Comparison of ENCODE assay signal across 13 cellular contexts in the genomic region with DNA sequence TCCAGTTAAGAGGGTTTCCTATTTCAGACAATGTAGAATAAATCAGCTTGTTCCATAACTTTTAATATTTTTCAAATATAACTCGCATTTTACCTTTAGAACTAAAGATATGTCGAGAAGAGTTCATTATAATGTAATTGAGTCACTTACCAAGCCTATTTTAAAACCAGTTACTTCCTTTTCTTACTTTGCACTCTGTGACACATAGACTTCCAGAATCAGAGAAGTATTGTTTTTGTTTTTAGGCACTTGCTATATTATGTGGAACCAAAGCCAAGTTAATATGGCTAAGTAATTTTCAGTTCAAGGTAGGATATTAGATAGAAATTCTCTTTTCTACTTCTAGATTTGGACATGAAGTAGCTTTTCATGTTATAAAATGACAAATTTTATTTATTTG.
DNase-seq lines count a peak whose midpoint lies in the region; TF ChIP-seq lines count a peak whose summit lies in the region.
"Had no signal": no experiment of that assay in that cellular context is flagged by ENCODE, and none has a peak within 500 bp of the region (broad histone marks: within the 10 kb centered on the region; RNA-seq: fewer than 3 reads in every experiment).

No MANE protein-coding gene starts in this region.

- H3K27ac Mint-ChIP-seq in activated CD4-positive, alpha-beta T cell treated with anti-CD3 and anti-CD28 coated beads, Interleukin-2, amount 10 ng/mL, durations not matched to agents 24 days and 14 days = no peak overlapping the region
- no peak overlapping the region for H3K27ac Mint-ChIP-seq in Calu3 (ENCODE audit: unreplicated experiment)
- H3K27ac Mint-ChIP-seq: CD4-positive, CD25-positive, alpha-beta regulatory T cell had no signal

- no peaks in the 10 kb centered on the region for H3K36me3 ChIP-seq in SK-N-MC (ENCODE audit: insufficient read depth, low read length)
- H3K36me3 ChIP-seq in subcutaneous abdominal adipose tissue (ENCODE audit: control insufficient read depth in 5 of 5, insufficient read depth in 5 of 5, low read length in 5 of 5) = no peaks in the 10 kb centered on the region
- H3K36me3 ChIP-seq: BLaER1, HAP-1 had no signal

- intact Hi-C loops in activated CD4-positive, alpha-beta T cell treated with anti-CD3 and anti-CD28 coated beads, Interleukin-2, amount 10 ng/mL, durations not matched to agents 24 days and 14 days (cut with micrococcal nuclease) = no loop called here
- intact Hi-C loops in Calu3 (cut with micrococcal nuclease; ENCODE audit: unreplicated experiment) = loop anchor here (10.0 kb wide), 1 partner anchor 114 kb away; no protein-coding TSS in a partner anchor

- H3K9me3 Mint-ChIP-seq in activated CD4-positive, alpha-beta T cell treated with anti-CD3 and anti-CD28 coated beads, Interleukin-2, amount 10 ng/mL, durations not matched to agents 24 days and 14 days = no peaks in the 10 kb centered on the region
- H3K9me3 Mint-ChIP-seq in Calu3 (ENCODE audit: low read depth, unreplicated experiment) = no peaks in the 10 kb centered on the region

- H3K4me3 Mint-ChIP-seq in activated CD4-positive, alpha-beta T cell treated with anti-CD3 and anti-CD28 coated beads, Interleukin-2, amount 10 ng/mL, durations not matched to agents 24 days and 14 days = no peak overlapping the region
- no peak overlapping the region for H3K4me3 Mint-ChIP-seq in Calu3 (ENCODE audit: low read depth, unreplicated experiment)
- H3K4me3 Mint-ChIP-seq: CD4-positive, CD25-positive, alpha-beta regulatory T cell had no signal

- no peak for TF ChIP-seq CTCF in Calu3 (IDR thresholded peaks at IDR 0.05; ENCODE audit: unreplicated experiment)

- peak; percentile 26 for DNase-seq in SIG-M5 treated with dmso at 0.1 percent for 504 hours (lab: John Stamatoyannopoulos, UW; ENCODE audit: unreplicated experiment)
- no peak for DNase-seq in SIG-M5 (lab: John Stamatoyannopoulos, UW)
- DNase-seq in MV-4-11 (lab: John Stamatoyannopoulos, UW) = peak; percentile 64
- DNase-seq in SK-N-MC (ENCODE audit: low read depth, low spot score) = no peak
- no peak for DNase-seq in NCI-H2196 treated with DMSO at 0.1 percent for 48 hours (lab: John Stamatoyannopoulos, UW; ENCODE audit: unreplicated experiment)
- DNase-seq in activated CD4-positive, alpha-beta T cell treated with anti-CD3 and anti-CD28 coated beads, Interleukin-2, amount 10 ng/mL, durations not matched to agents 24 days and 14 days = no peak
- no peak for DNase-seq in Calu3
- DNase-seq: CD4-positive, CD25-positive, alpha-beta regulatory T cell; DMS 273 treated with DMSO at 0.1 percent for 48 hours had no signal

- no TSS peak for BruUV-seq in Calu3 (replicated peaks; lab: Mats Ljungman, UMichigan)

- H3K4me1 Mint-ChIP-seq in activated CD4-positive, alpha-beta T cell treated with anti-CD3 and anti-CD28 coated beads, Interleukin-2, amount 10 ng/mL, durations not matched to agents 24 days and 14 days = no peaks in the 10 kb centered on the region
- H3K4me1 Mint-ChIP-seq in Calu3 (ENCODE audit: low read depth, unreplicated experiment) = no peaks in the 10 kb centered on the region
- H3K4me1 Mint-ChIP-seq: CD4-positive, CD25-positive, alpha-beta regulatory T cell had no signal

- H3K9ac ChIP-seq in SK-N-MC (ENCODE audit: insufficient read length) = no peak overlapping the region
- H3K9ac ChIP-seq in subcutaneous abdominal adipose tissue (ENCODE audit: low read length in 5 of 5) = no peak overlapping the region
- H3K9ac ChIP-seq: BLaER1 had no signal

- peaks cover 0 to 15% (median 3%) of the 10 kb centered on the region in 5 donors for H3K4me1 ChIP-seq in subcutaneous abdominal adipose tissue (ENCODE audit: control insufficient read depth in 5 of 5, insufficient read depth in 5 of 5, low read length in 5 of 5)
- H3K4me1 ChIP-seq: BLaER1 had no signal

- CTCF ChIA-PET in Calu3 (lab: Charles Lee) = no interaction called here

- H3K9me3 ChIP-seq in SK-N-MC (ENCODE audit: low read depth, low read length) = no peaks in the 10 kb centered on the region
- H3K9me3 ChIP-seq in subcutaneous abdominal adipose tissue (ENCODE audit: control insufficient read depth in 5 of 5, low read length in 5 of 5) = no peaks in the 10 kb centered on the region
- H3K9me3 ChIP-seq: BLaER1, HAP-1 had no signal

- no peaks in the 10 kb centered on the region for H3K27me3 Mint-ChIP-seq in activated CD4-positive, alpha-beta T cell treated with anti-CD3 and anti-CD28 coated beads, Interleukin-2, amount 10 ng/mL, durations not matched to agents 24 days and 14 days
- H3K27me3 Mint-ChIP-seq in Calu3 (ENCODE audit: unreplicated experiment) = no peaks in the 10 kb centered on the region
- H3K27me3 Mint-ChIP-seq: CD4-positive, CD25-positive, alpha-beta regulatory T cell had no signal

- no peaks in the 10 kb centered on the region for H3K36me3 Mint-ChIP-seq in activated CD4-positive, alpha-beta T cell treated with anti-CD3 and anti-CD28 coated beads, Interleukin-2, amount 10 ng/mL, durations not matched to agents 24 days and 14 days (ENCODE audit: low read depth)
- no peaks in the 10 kb centered on the region for H3K36me3 Mint-ChIP-seq in Calu3 (ENCODE audit: insufficient read depth, unreplicated experiment)
- H3K36me3 Mint-ChIP-seq: CD4-positive, CD25-positive, alpha-beta regulatory T cell had no signal

- no peak overlapping the region for H3K4me3 ChIP-seq in SK-N-MC
- H3K4me3 ChIP-seq in subcutaneous abdominal adipose tissue (ENCODE audit: low read depth in 1 of 5, low read length in 5 of 5) = no peak overlapping the region
- H3K4me3 ChIP-seq: BLaER1, HAP-1 had no signal

- H3K27ac ChIP-seq in SK-N-MC = peak overlapping the region; percentile 0; the same call in 1 of the 2 replicates
- H3K27ac ChIP-seq in subcutaneous abdominal adipose tissue (ENCODE audit: low read depth, low read length) = peak overlapping the region; percentile 49
- H3K27ac ChIP-seq: BLaER1, HL-60 had no signal

- no peaks in the 10 kb centered on the region for H3K27me3 ChIP-seq in subcutaneous abdominal adipose tissue (ENCODE audit: control insufficient read depth in 5 of 5, insufficient read depth in 4 of 5, low read length in 5 of 5)
- H3K27me3 ChIP-seq: BLaER1 had no signal

Comparison
In these comparisons a context has a peak if more than half of its experiments do, and no peak if none do; other contexts are left out.
1. DNase-seq: peak in SIG-M5 treated with dmso at 0.1 percent for 504 hours (single experiment) and MV-4-11 (single experiment); none in SIG-M5 (single experiment), SK-N-MC (single experiment), NCI-H2196 treated with DMSO at 0.1 percent for 48 hours (single experiment), activated CD4-positive, alpha-beta T cell treated with anti-CD3 and anti-CD28 coated beads, Interleukin-2, amount 10 ng/mL, durations not matched to agents 24 days and 14 days (single experiment) and Calu3 (single experiment).